18 cellular contexts compared by ENCODE assay signal in the genomic region with DNA sequence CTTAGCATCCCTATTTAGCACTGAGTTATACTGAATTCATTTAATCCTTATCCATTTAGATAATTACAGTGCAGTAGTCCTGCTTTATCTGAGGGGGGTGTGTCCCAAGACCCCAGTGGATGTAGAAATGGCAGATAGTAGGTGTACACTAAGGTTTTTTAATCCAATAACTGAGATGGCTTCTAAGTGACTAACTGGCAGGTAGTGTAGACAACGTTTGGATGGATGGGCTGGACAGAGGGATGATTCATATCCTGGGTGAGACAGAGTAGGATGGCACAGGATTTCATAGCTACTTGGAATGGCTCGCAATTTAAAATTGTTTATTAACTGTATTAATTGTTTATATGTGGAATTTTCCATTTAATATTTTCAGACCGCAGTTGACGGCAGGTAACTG.
A peak's percentile ranks its signal among the peaks of the same experiment; 100 is the strongest.
DNase-seq lines count a peak whose midpoint lies in the region; ATAC-seq and TF ChIP-seq lines count a peak whose summit lies in the region.
"Had no signal": no experiment of that assay in that cellular context is flagged by ENCODE, and none has a peak within 500 bp of the region (broad histone marks: within the 10 kb centered on the region; RNA-seq: fewer than 3 reads in every experiment).

No MANE protein-coding gene starts in this region.

- no peak for TF ChIP-seq EP300 in sigmoid colon (IDR thresholded peaks at IDR 0.05)

- 78 to 79% methylated on average over 4 of the region's 4 CpGs for WGBS in esophagus, 2 donors
- whole genome bisulfite sequencing in sigmoid colon, 2 donors = 90 to 91% methylated on average over 4 of the region's 4 CpGs
- 89 to 94% (median 93%) methylated on average over 4 of the region's 4 CpGs for WGBS in heart left ventricle, 4 donors

- POLR2A ChIA-PET in RWPE1 (lab: Yijun Ruan, JAX; ENCODE audit: low non-redundant PET) = no interaction called here

- H3K27ac Mint-ChIP-seq in glutamatergic neuron (ENCODE audit: unreplicated experiment) = no peak overlapping the region
- H3K27ac Mint-ChIP-seq: activated CD8-positive, alpha-beta memory T cell treated with anti-CD3 and anti-CD28 coated beads, Interleukin-2, amount 10 ng/mL, durations not matched to agents 7 days and 5 days had no signal

- H3K27me3 ChIP-seq in esophagus (ENCODE audit: control insufficient read depth in 1 of 2, insufficient read depth in 2 of 2, low read length in 2 of 2) (no peaks in the 10 kb centered on the region), sigmoid colon (no peaks in the 10 kb centered on the region), heart left ventricle (no peaks in the 10 kb centered on the region)
- H3K27me3 ChIP-seq: BE2C had no signal

- no peaks in the 10 kb centered on the region for H3K9me3 ChIP-seq in esophagus (ENCODE audit: control insufficient read depth in 2 of 2, insufficient read depth in 1 of 2, low read depth in 1 of 2, low read length in 1 of 2)
- no peaks in the 10 kb centered on the region for H3K9me3 ChIP-seq in sigmoid colon
- H3K9me3 ChIP-seq in heart left ventricle = no peaks in the 10 kb centered on the region
- H3K9me3 ChIP-seq: BE2C, thoracic aorta had no signal

- CTCF ChIA-PET in RWPE1 (lab: Yijun Ruan, JAX) = no interaction called here

- no peak for TF ChIP-seq POLR2A in sigmoid colon (IDR thresholded peaks at IDR 0.05)
- no peak for TF ChIP-seq POLR2A in heart left ventricle (IDR thresholded peaks at IDR 0.05)

- peaks cover 27% of the 10 kb centered on the region for H3K4me1 Mint-ChIP-seq in glutamatergic neuron (ENCODE audit: low read depth, unreplicated experiment)

- no peak overlapping the region for H3K4me3 ChIP-seq in esophagus (ENCODE audit: low read depth in 1 of 2, low read length in 2 of 2)
- H3K4me3 ChIP-seq in sigmoid colon = no peak overlapping the region
- no peak overlapping the region for H3K4me3 ChIP-seq in heart left ventricle
- H3K4me3 ChIP-seq: skin epidermis, thoracic aorta had no signal

- intact Hi-C loops in sigmoid colon (cut with DNase I) = loop anchor here (5.0 kb wide), 3 partner anchors 99 to 359 kb away; a partner anchor contains a TSS
- intact Hi-C loops in heart left ventricle (cut with DNase I) = loop anchor here in 3 of 10 donors (5.0 to 10.0 kb wide), 3 partner anchors 354 to 369 kb away; no protein-coding TSS in a partner anchor

- no peak for ATAC-seq in heart left ventricle
- no peak for ATAC-seq in HG02870 (IDR thresholded peaks at IDR 0.05; ENCODE audit: unreplicated experiment)
- ATAC-seq: activated CD4-positive, CD25-positive, alpha-beta regulatory T cell treated with anti-CD3 and anti-CD28 coated beads, Interleukin-2, amount 50 U/mL, for 24 hours; activated CD8-positive, alpha-beta memory T cell treated with anti-CD3 and anti-CD28 coated beads, Interleukin-2, amount 10 ng/mL, durations not matched to agents 7 days and 5 days; naive thymus-derived CD4-positive, alpha-beta T cell had no signal

- H3K27me3 Mint-ChIP-seq in glutamatergic neuron (ENCODE audit: unreplicated experiment) = no peaks in the 10 kb centered on the region
- H3K27me3 Mint-ChIP-seq: activated CD8-positive, alpha-beta memory T cell treated with anti-CD3 and anti-CD28 coated beads, Interleukin-2, amount 10 ng/mL, durations not matched to agents 7 days and 5 days; naive thymus-derived CD4-positive, alpha-beta T cell had no signal

- H3K27ac ChIP-seq in RWPE1 (peak overlapping the region; percentile 69), esophagus (ENCODE audit: low read depth in 2 of 2, low read length in 1 of 2) (peak overlapping the region; percentile 11 to 34), sigmoid colon (peak overlapping the region; percentile 81 to 90 (median 86)), heart left ventricle (peak overlapping the region in 1 of 12 donors; percentile 78)
- H3K27ac ChIP-seq: parathyroid adenoma had no signal

- DNase-seq in HCEC 1CT = peak; percentile 48
- peak; percentile 30 for DNase-seq in RWPE1 (ENCODE audit: low spot score)
- DNase-seq in sigmoid colon = no peak
- DNase-seq in heart left ventricle = no peak
- DNase-seq in glutamatergic neuron = no peak
- no peak for DNase-seq in NCI-H1048 (lab: John Stamatoyannopoulos, UW)
- DNase-seq: activated CD8-positive, alpha-beta memory T cell treated with anti-CD3 and anti-CD28 coated beads, Interleukin-2, amount 10 ng/mL, durations not matched to agents 7 days and 5 days; BE2C; Calu3; naive thymus-derived CD4-positive, alpha-beta T cell; NCI-H1694; SHP77 treated with DMSO at 0.1 percent for 48 hours had no signal

- TF ChIP-seq CTCF in RWPE1 (conservative IDR thresholded peaks at IDR 0.05; ENCODE audit: low read depth) = no peak
- TF ChIP-seq CTCF in sigmoid colon (IDR thresholded peaks at IDR 0.05) = no peak
- TF ChIP-seq CTCF in heart left ventricle (IDR thresholded peaks at IDR 0.05) = no peak
- TF ChIP-seq CTCF in glutamatergic neuron (IDR thresholded peaks at IDR 0.05; ENCODE audit: partially characterized antibody, unreplicated experiment) = no peak

- peaks cover 8 to 13% of the 10 kb centered on the region in 2 donors for H3K4me1 ChIP-seq in esophagus (ENCODE audit: control insufficient read depth in 2 of 2, insufficient read depth in 2 of 2, low read length in 1 of 2)
- peaks cover 0 to 94% (median 83%) of the 10 kb centered on the region in 4 donors for H3K4me1 ChIP-seq in sigmoid colon
- H3K4me1 ChIP-seq in heart left ventricle = peaks cover 0 to 48% (median 23%) of the 10 kb centered on the region in 12 donors
- H3K4me1 ChIP-seq: BE2C, parathyroid adenoma had no signal

- no peaks in the 10 kb centered on the region for H3K36me3 Mint-ChIP-seq in glutamatergic neuron (ENCODE audit: unreplicated experiment)

- no peak overlapping the region for H3K4me3 Mint-ChIP-seq in glutamatergic neuron (ENCODE audit: unreplicated experiment)
- H3K4me3 Mint-ChIP-seq: activated CD8-positive, alpha-beta memory T cell treated with anti-CD3 and anti-CD28 coated beads, Interleukin-2, amount 10 ng/mL, durations not matched to agents 7 days and 5 days; naive thymus-derived CD4-positive, alpha-beta T cell had no signal

- H3K36me3 ChIP-seq in esophagus (ENCODE audit: control insufficient read depth in 2 of 2, insufficient read depth in 2 of 2, low read length in 1 of 2) = no peaks in the 10 kb centered on the region
- no peaks in the 10 kb centered on the region for H3K36me3 ChIP-seq in sigmoid colon
- no peaks in the 10 kb centered on the region for H3K36me3 ChIP-seq in heart left ventricle
- H3K36me3 ChIP-seq: BE2C, thoracic aorta had no signal

- H3K9me3 Mint-ChIP-seq in glutamatergic neuron (ENCODE audit: unreplicated experiment) = peaks cover 3% of the 10 kb centered on the region
- H3K9me3 Mint-ChIP-seq: naive thymus-derived CD4-positive, alpha-beta T cell had no signal

Comparison
In these comparisons a context has a peak if more than half of its experiments do, and no peak if none do; other contexts are left out.
1. DNase-seq: peak in HCEC 1CT (single experiment) and RWPE1 (single experiment); none in sigmoid colon (single experiment), heart left ventricle (0 of 5), glutamatergic neuron (single experiment) and NCI-H1048 (single experiment).